ENCODE assay signal across 20 cellular contexts in the genomic region with DNA sequence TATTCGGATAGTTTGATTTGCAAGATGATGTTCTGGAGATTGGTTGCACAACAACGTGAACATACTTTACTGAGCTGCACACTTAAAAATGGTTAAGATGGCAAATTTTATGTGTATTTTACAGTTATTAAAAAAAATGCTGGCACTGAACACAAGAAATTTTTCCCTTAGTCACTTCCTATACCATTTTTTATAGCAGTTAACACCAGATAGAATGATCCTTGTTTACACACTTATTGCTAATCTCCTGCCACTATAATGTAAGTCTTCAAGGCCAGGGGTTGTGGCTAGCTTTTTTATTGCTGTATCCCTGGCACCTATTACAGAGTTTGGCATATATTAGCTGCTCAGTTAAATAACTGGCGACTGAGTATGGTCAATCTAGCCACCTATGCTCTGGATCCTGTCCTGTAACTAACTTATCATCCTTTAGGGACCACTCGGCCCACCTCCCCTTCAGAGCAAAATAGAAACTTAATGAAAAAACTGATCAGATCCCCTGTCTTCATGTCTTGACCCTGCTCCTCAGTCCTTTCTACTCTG. TPM values are rescaled to one million over a fixed set of nuclear protein-coding genes. Genes with fewer than 3 reads are reported as not detected.
DNase-seq lines count a peak whose midpoint lies in the region; TF ChIP-seq lines count a peak whose summit lies in the region.
"Had no signal": no experiment of that assay in that cellular context is flagged by ENCODE, and none has a peak within 500 bp of the region (broad histone marks: within the 10 kb centered on the region; RNA-seq: fewer than 3 reads in every experiment).

No MANE protein-coding gene starts in this region.

- H3K9me3 Mint-ChIP-seq in Calu3 (ENCODE audit: low read depth, unreplicated experiment) (no peaks in the 10 kb centered on the region), nephron (no peaks in the 10 kb centered on the region)
- H3K9me3 Mint-ChIP-seq: stimulated activated naive CD8-positive, alpha-beta T cell treated with anti-CD3 and anti-CD28 coated beads, Interleukin-15, amount 100 ng/mL, for 72 hours had no signal

- TF ChIP-seq CTCF in Calu3 (IDR thresholded peaks at IDR 0.05; ENCODE audit: unreplicated experiment): no peak
- TF ChIP-seq CTCF in nephron (IDR thresholded peaks at IDR 0.05; ENCODE audit: unreplicated experiment in 3 of 3): no peak

- H3K27ac Mint-ChIP-seq in Calu3 (ENCODE audit: unreplicated experiment) (peak overlapping the region; percentile 27), nephron (no peak overlapping the region)
- H3K27ac Mint-ChIP-seq: nephron progenitor cell; progenitor cell of endocrine pancreas; stimulated activated naive CD8-positive, alpha-beta T cell treated with anti-CD3 and anti-CD28 coated beads, Interleukin-15, amount 100 ng/mL, for 72 hours had no signal

- peaks cover 25% of the 10 kb centered on the region for H3K36me3 Mint-ChIP-seq in Calu3 (ENCODE audit: insufficient read depth, unreplicated experiment)
- H3K36me3 Mint-ChIP-seq in nephron (ENCODE audit: low read depth): peaks cover 12% of the 10 kb centered on the region

- intact Hi-C loops in Calu3 (cut with micrococcal nuclease; ENCODE audit: unreplicated experiment): no loop called here

- CTCF ChIA-PET in Calu3 (lab: Charles Lee): no interaction called here

- DNase-seq in Calu3 (no peak), LoVo (ENCODE audit: low spot score) (peak; percentile 24), dermis microvascular lymphatic vessel endothelial cell (ENCODE audit: low read depth in 2 of 2) (peak; percentile 35 to 75), SKM-1 treated with dmso at 0.1 percent for 144 hours (lab: John Stamatoyannopoulos, UW; ENCODE audit: unreplicated experiment) (no peak), DMS53 treated with DMSO at 0.1 percent for 48 hours (lab: John Stamatoyannopoulos, UW; ENCODE audit: unreplicated experiment) (no peak), NCI-H446 (lab: John Stamatoyannopoulos, UW) (no peak), D341Med (ENCODE audit: low spot score) (no peak)
- DNase-seq: activated gamma-delta T cell treated with Interleukin-2 at 50 U/mL for 16 hours; amygdala; Kasumi-1; kidney glomerular epithelial cell; mesendoderm; NCI-H526; nephron progenitor cell; Right ventricle myocardium superior; stimulated activated CD4-positive, alpha-beta T cell treated with anti-CD3 and anti-CD28 coated beads, Interleukin-2, amount 100 ng/mL, for 48 hours; stimulated activated naive CD8-positive, alpha-beta T cell treated with anti-CD3 and anti-CD28 coated beads, Interleukin-15, amount 100 ng/mL, for 72 hours; trophoblast cell had no signal

- no peaks in the 10 kb centered on the region for H3K4me1 Mint-ChIP-seq in Calu3 (ENCODE audit: low read depth, unreplicated experiment)
- H3K4me1 Mint-ChIP-seq in nephron: peaks cover 8% of the 10 kb centered on the region

- H3K27me3 Mint-ChIP-seq in Calu3 (ENCODE audit: unreplicated experiment) (no peaks in the 10 kb centered on the region), nephron (ENCODE audit: low read depth) (no peaks in the 10 kb centered on the region)
- H3K27me3 Mint-ChIP-seq: progenitor cell of endocrine pancreas; stimulated activated naive CD8-positive, alpha-beta T cell treated with anti-CD3 and anti-CD28 coated beads, Interleukin-15, amount 100 ng/mL, for 72 hours had no signal

- no TSS peak for BruUV-seq in Calu3 (replicated peaks; lab: Mats Ljungman, UMichigan)

- no peak overlapping the region for H3K4me3 Mint-ChIP-seq in Calu3 (ENCODE audit: low read depth, unreplicated experiment)
- H3K4me3 Mint-ChIP-seq in nephron: peak overlapping the region; percentile 28 to 56 (median 40)
- H3K4me3 Mint-ChIP-seq: nephron progenitor cell; stimulated activated naive CD8-positive, alpha-beta T cell treated with anti-CD3 and anti-CD28 coated beads, Interleukin-15, amount 100 ng/mL, for 72 hours had no signal

RNA-seq across cellular contexts. Expression of a gene that starts 2.0 kb away (rescaled TPM):
- total RNA-seq in Calu3 (2022): 40.5 and 43.9 TPM in 2 replicates
- 95.5 and 102 TPM in 2 replicates for total RNA-seq in dermis microvascular lymphatic vessel endothelial cell

Comparison
In these comparisons a context has a peak if more than half of its experiments do, and no peak if none do; other contexts are left out.
1. DNase-seq: peak in LoVo (single experiment) and dermis microvascular lymphatic vessel endothelial cell (2 of 2); none in Calu3 (single experiment), SKM-1 treated with dmso at 0.1 percent for 144 hours (single experiment), DMS53 treated with DMSO at 0.1 percent for 48 hours (single experiment), NCI-H446 (0 of 2) and D341Med (single experiment).